ENCODE assay signal across 7 cellular contexts in the genomic region with DNA sequence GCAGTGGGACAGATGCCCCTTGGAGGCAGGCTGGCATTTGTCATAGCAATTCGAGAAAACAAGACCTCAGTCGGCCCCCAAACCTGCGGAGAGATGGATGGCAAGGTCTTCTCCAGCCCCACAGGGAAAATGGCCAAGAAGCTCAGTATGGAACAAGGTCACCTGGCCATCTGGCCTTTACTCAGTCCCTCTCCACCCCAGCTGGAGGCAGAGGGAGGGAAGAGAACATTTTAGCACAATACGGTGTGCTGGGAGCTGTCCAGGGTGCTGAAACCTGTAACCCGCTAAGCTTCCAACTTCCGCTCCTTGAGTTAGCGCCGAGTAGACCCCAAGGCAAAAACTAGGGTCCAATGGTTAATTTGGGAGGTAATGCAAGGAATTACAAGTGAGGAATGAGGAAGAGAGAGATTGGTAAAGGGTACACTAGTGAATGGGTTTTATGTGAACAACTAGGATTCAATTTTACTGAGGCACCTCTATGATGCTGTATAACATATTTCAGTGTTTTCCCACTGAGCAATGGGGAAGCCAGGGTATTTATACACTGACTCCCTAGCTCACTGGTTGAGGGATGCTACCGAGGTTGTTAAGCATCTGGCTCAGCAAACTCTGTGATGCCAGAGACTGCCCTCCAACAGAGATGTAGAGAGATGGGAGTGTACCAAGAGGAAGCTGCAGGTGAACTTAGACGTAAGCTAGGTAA.
DNase-seq lines count a peak whose midpoint lies in the region; ATAC-seq and TF ChIP-seq lines count a peak whose summit lies in the region.

No MANE protein-coding gene starts in this region.

- H3K27ac Mint-ChIP-seq in HFFc6 (no peak overlapping the region), neural crest cell (ENCODE audit: unreplicated experiment) (no peak overlapping the region)

- H3K4me3 Mint-ChIP-seq in HFFc6, result no peak overlapping the region
- H3K4me3 Mint-ChIP-seq in neural crest cell, result no peak overlapping the region

- no peaks in the 10 kb centered on the region; the same call in 1 of the 2 replicates for H3K9me3 Mint-ChIP-seq in HFFc6
- no peaks in the 10 kb centered on the region for H3K9me3 Mint-ChIP-seq in neural crest cell

- in situ Hi-C loops in brain microvascular endothelial cell (cut with HindIII; ENCODE audit: low pct_ligation_motif_present, low sequenced_read_pairs), result no loop called here

- peaks cover 0 to 11% (median 0%) of the 10 kb centered on the region in 8 donors for H3K9me3 ChIP-seq in spleen

- WGBS in spleen, 5 donors, result 44 to 53% (median 49%) methylated on average over 10 of the region's 10 CpGs

- H3K4me1 ChIP-seq in spleen (no peaks in the 10 kb centered on the region), foreskin keratinocyte (no peaks in the 10 kb centered on the region)

- DNase-seq in HFFc6 (peak; percentile 15), T-helper 1 cell (peak; percentile 9 to 48 (median 17)), brain microvascular endothelial cell (peak; percentile 13), neural crest cell (ENCODE audit: low read depth, low spot score) (peak; percentile 73), spleen (no peak), foreskin keratinocyte (no peak)

- no peaks in the 10 kb centered on the region for H3K36me3 Mint-ChIP-seq in HFFc6 (ENCODE audit: low read depth)
- H3K36me3 Mint-ChIP-seq in neural crest cell (ENCODE audit: low read depth), result no peaks in the 10 kb centered on the region

- H3K36me3 ChIP-seq in brain microvascular endothelial cell (replicated peaks), result no peaks in the 10 kb centered on the region
- no peaks in the 10 kb centered on the region for H3K36me3 ChIP-seq in spleen

- H3K27ac ChIP-seq in brain microvascular endothelial cell, result no peak overlapping the region
- H3K27ac ChIP-seq in spleen, result no peak overlapping the region
- H3K27ac ChIP-seq in foreskin keratinocyte, result no peak overlapping the region

- H3K27me3 ChIP-seq in brain microvascular endothelial cell (replicated peaks) (no peaks in the 10 kb centered on the region), spleen (replicated peaks in 1 of 7) (peaks cover 0 to 26% (median 0%) of the 10 kb centered on the region in 7 donors), foreskin keratinocyte (no peaks in the 10 kb centered on the region)

- ATAC-seq in foreskin keratinocyte (no peak), GM18505 (IDR thresholded peaks at IDR 0.05; ENCODE audit: unreplicated experiment) (no peak)

- H3K27me3 Mint-ChIP-seq in HFFc6 (ENCODE audit: insufficient read depth) (peaks cover 2% of the 10 kb centered on the region; the same call in 1 of the 2 replicates), neural crest cell (ENCODE audit: low read depth) (peaks cover 15% of the 10 kb centered on the region)

- H3K4me3 ChIP-seq in brain microvascular endothelial cell (ENCODE audit: low read depth, low read length), result no peak overlapping the region
- no peak overlapping the region for H3K4me3 ChIP-seq in spleen

- no peaks in the 10 kb centered on the region for H3K4me1 Mint-ChIP-seq in HFFc6 (ENCODE audit: low read depth)
- H3K4me1 Mint-ChIP-seq in neural crest cell, result no peaks in the 10 kb centered on the region

- no peak for TF ChIP-seq CTCF in HFFc6 (IDR thresholded peaks at IDR 0.05)
- no peak for TF ChIP-seq CTCF in brain microvascular endothelial cell (IDR thresholded peaks at IDR 0.05; ENCODE audit: low read depth, low read length, missing control alignments)
- TF ChIP-seq CTCF in neural crest cell (conservative IDR thresholded peaks at IDR 0.05), result no peak
- no peak for TF ChIP-seq CTCF in spleen (IDR thresholded peaks at IDR 0.05 in 8 of 11, conservative IDR thresholded peaks at IDR 0.05 in 3 of 11)
- no peak for TF ChIP-seq CTCF in foreskin keratinocyte (conservative IDR thresholded peaks at IDR 0.05)

- no peak for TF ChIP-seq POLR2A in spleen (IDR thresholded peaks at IDR 0.05)
- TF ChIP-seq POLR2A in GM18505 (IDR thresholded peaks at IDR 0.05; ENCODE audit: borderline replicate concordance, extremely low read depth, insufficient read depth, insufficient read length), result no peak

- intact Hi-C loops in spleen (cut with DNase I; ENCODE audit: low total_unique reads), result no loop called here

Comparison
In these comparisons a context has a peak if more than half of its experiments do, and no peak if none do; other contexts are left out.
1. DNase-seq: peak in HFFc6 (single experiment), T-helper 1 cell (5 of 5), brain microvascular endothelial cell (single experiment) and neural crest cell (single experiment); none in spleen (single experiment) and foreskin keratinocyte (0 of 2).